Comparison of ENCODE assay signal across 1 cellular context in the genomic region with DNA sequence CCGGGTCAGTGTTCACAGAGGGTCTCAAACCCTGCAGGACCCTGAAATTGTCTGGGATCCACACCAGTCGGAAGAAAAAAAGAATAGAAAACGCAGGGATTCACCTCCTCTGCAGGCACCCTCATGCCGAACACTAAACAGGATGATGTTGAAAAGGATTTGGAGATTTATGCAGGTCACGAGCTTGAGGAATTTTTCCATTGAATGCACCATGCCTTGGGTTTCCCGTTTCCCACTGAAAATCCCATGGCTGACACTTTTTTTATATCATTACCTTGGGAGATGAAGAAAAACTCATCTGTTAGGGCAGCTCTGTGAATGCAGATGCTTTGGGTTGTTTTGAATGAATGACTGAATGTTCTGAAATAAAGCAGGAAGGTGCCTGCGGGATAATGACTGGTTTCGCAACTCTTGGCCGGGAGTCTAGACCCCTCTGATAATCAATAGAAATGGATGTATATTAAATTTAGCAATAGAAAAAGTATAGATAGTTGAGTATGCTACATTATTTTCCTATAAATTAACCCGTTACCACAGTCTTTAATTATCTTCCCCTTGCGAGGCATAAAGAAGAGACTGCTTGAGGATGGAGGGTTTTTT.
A peak's percentile ranks its signal among the peaks of the same experiment; 100 is the strongest.
TF ChIP-seq lines count a peak whose summit lies in the region.

No MANE protein-coding gene starts in this region.

TF ChIP-seq in WTC11, 78 proteins besides CTCF, POLR2A, EP300 and RAD21:
- TF ChIP-seq, protein P1, sequence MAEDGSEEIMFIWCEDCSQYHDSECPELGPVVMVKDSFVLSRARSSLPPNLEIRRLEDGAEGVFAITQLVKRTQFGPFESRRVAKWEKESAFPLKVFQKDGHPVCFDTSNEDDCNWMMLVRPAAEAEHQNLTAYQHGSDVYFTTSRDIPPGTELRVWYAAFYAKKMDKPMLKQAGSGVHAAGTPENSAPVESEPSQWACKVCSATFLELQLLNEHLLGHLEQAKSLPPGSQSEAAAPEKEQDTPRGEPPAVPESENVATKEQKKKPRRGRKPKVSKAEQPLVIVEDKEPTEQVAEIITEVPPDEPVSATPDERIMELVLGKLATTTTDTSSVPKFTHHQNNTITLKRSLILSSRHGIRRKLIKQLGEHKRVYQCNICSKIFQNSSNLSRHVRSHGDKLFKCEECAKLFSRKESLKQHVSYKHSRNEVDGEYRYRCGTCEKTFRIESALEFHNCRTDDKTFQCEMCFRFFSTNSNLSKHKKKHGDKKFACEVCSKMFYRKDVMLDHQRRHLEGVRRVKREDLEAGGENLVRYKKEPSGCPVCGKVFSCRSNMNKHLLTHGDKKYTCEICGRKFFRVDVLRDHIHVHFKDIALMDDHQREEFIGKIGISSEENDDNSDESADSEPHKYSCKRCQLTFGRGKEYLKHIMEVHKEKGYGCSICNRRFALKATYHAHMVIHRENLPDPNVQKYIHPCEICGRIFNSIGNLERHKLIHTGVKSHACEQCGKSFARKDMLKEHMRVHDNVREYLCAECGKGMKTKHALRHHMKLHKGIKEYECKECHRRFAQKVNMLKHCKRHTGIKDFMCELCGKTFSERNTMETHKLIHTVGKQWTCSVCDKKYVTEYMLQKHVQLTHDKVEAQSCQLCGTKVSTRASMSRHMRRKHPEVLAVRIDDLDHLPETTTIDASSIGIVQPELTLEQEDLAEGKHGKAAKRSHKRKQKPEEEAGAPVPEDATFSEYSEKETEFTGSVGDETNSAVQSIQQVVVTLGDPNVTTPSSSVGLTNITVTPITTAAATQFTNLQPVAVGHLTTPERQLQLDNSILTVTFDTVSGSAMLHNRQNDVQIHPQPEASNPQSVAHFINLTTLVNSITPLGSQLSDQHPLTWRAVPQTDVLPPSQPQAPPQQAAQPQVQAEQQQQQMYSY (CRISPR knock-in tag; IDR thresholded peaks at IDR 0.05): no peak
- TF ChIP-seq IRF2 (CRISPR knock-in tag; IDR thresholded peaks at IDR 0.05; ENCODE audit: borderline replicate concordance, low read depth) (no peak), CREM (CRISPR knock-in tag; IDR thresholded peaks at IDR 0.05) (0 out of 2 replicates have a peak, but pooled peaks have one; percentile 5)
